8 cellular contexts compared by ENCODE assay signal in the genomic region with DNA sequence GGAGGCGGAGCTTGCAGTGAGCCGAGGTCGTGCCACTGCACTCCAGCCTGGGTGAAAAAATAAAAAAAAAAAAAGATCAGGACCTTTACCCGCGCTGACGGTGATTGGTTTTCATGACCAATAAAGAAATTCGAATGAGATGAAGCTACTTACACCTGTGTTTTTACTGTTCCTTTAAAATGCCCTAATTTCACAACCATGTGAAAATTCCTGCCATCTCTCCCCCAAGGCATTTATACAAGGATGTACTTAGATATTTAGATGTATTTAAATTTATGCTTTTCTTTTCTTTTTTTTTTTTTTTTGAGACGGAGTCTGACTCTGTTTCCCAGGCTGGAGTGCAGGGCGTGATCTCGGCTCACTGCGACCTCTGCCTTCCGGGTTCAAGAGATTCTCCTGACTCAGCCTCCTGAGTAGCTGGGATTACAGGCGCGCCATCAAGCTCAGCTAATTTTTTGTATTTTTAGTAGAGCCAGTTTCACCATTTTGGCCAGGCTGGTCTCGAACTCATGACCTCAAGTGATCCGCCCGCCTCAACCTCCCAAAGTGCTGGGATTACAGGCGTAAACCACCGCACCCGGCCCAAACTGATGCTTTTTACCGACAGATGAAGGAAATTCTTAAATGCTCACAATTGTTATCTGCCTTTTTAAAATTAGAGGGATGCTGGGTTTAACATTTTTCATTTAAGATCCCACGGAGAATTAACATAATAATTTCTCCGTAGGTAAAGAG. TPM values are rescaled to one million over a fixed set of nuclear protein-coding genes. Genes with fewer than 3 reads are reported as not detected.
A peak's percentile ranks its signal among the peaks of the same experiment; 100 is the strongest.
DNase-seq lines count a peak whose midpoint lies in the region; TF ChIP-seq lines count a peak whose summit lies in the region.

No MANE protein-coding gene starts in this region.

- TF ChIP-seq POLR2A in sigmoid colon (IDR thresholded peaks at IDR 0.05) = no peak

- H3K27ac Mint-ChIP-seq in Caco-2 (ENCODE audit: unreplicated experiment) = peak overlapping the region; percentile 100

- CTCF ChIA-PET in Caco-2 (lab: Charles Lee) = interaction anchor here (0.6 to 2.3 kb wide), 26 partner anchors 10 to 959 kb away, joined by 3 to 13 read pairs (median 4); partner anchors contain the start of genes MCM10, OPTN and PRPF18

- no peak for DNase-seq in Caco-2
- no peak for DNase-seq in dorsolateral prefrontal cortex
- DNase-seq in sigmoid colon = no peak
- no peak for DNase-seq in caudate nucleus (lab: John Stamatoyannopoulos, UW)
- DNase-seq in substantia nigra (lab: John Stamatoyannopoulos, UW) = no peak
- DNase-seq in D341Med (ENCODE audit: low spot score) = no peak
- DNase-seq in kidney tubule cell (ENCODE audit: low spot score) = no peak

- H3K4me2 ChIP-seq in OCI-LY1 (ENCODE audit: low read length) = no peak overlapping the region; the same call in 1 of the 2 replicates

- H3K4me3 ChIP-seq in Caco-2 (ENCODE audit: low read depth, low read length) (peak overlapping the region; percentile 63), OCI-LY1 (ENCODE audit: low read depth, low read length, poor library complexity, severe bottlenecking) (peak overlapping the region; percentile 58), dorsolateral prefrontal cortex (peak overlapping the region in 53 of 59 donors; percentile 26 to 81 (median 70)), sigmoid colon (peak overlapping the region in 3 of 4 donors; percentile 52 to 67 (median 61))

- H3K9me3 Mint-ChIP-seq in Caco-2 (ENCODE audit: unreplicated experiment) = no peaks in the 10 kb centered on the region

- no peaks in the 10 kb centered on the region for H3K9me2 ChIP-seq in OCI-LY1 (ENCODE audit: low read depth, low read length)

- H3F3A ChIP-seq in OCI-LY1 (ENCODE audit: insufficient read depth, low read length) = no peaks in the 10 kb centered on the region

- intact Hi-C loops in Caco-2 (cut with micrococcal nuclease; ENCODE audit: unreplicated experiment) = loop anchor here (1.0 kb wide), 4 partner anchors 32 to 142 kb away; partner anchors contain the start of gene MCM10
- intact Hi-C loops in dorsolateral prefrontal cortex (cut with DNase I) = loop anchor here (2.0 to 10.0 kb wide), 3 partner anchors 96 to 208 kb away; partner anchors contain the start of gene MCM10 (in 1 of the 2)
- intact Hi-C loops in sigmoid colon (cut with DNase I) = loop anchor here (1.0 kb wide), 1 partner anchor 142 kb away; the partner anchor contains the start of gene MCM10

- H3K36me3 Mint-ChIP-seq in Caco-2 (ENCODE audit: insufficient read depth, unreplicated experiment) = peaks cover 19% of the 10 kb centered on the region

- no peaks in the 10 kb centered on the region for H3K36me3 ChIP-seq in Caco-2 (ENCODE audit: control insufficient read depth, insufficient read depth, low read length)
- no peaks in the 10 kb centered on the region for H3K36me3 ChIP-seq in OCI-LY1 (ENCODE audit: insufficient read depth, low read length)
- no peaks in the 10 kb centered on the region for H3K36me3 ChIP-seq in sigmoid colon

- H3K9ac ChIP-seq in OCI-LY1 (ENCODE audit: low read length) = no peak overlapping the region

- H3K4me1 Mint-ChIP-seq in Caco-2 (ENCODE audit: low read depth, unreplicated experiment) = peaks cover 21% of the 10 kb centered on the region

- peaks cover 14% of the 10 kb centered on the region; the same call in 1 of the 2 replicates for H3K4me1 ChIP-seq in Caco-2
- H3K4me1 ChIP-seq in OCI-LY1 (ENCODE audit: insufficient read depth, low read length, severe bottlenecking) = peaks cover 15% of the 10 kb centered on the region
- H3K4me1 ChIP-seq in sigmoid colon = peaks cover 0 to 33% (median 19%) of the 10 kb centered on the region in 4 donors

- no peaks in the 10 kb centered on the region for H3K9me3 ChIP-seq in Caco-2
- no peaks in the 10 kb centered on the region for H3K9me3 ChIP-seq in OCI-LY1 (ENCODE audit: low read length)
- H3K9me3 ChIP-seq in sigmoid colon = no peaks in the 10 kb centered on the region

- TF ChIP-seq EP300 in sigmoid colon (IDR thresholded peaks at IDR 0.05) = no peak

- no peak overlapping the region for H2AFZ ChIP-seq in OCI-LY1 (ENCODE audit: low read length)

- H3K4me3 Mint-ChIP-seq in Caco-2 (ENCODE audit: unreplicated experiment) = peak overlapping the region; percentile 77

- no peaks in the 10 kb centered on the region for H4K20me1 ChIP-seq in OCI-LY1 (ENCODE audit: insufficient read depth, low read length)

- H3K27me3 ChIP-seq in Caco-2 (replicated peaks; ENCODE audit: control insufficient read depth, insufficient read depth, low read length) = no peaks in the 10 kb centered on the region
- peaks cover 5% of the 10 kb centered on the region; the same call in 1 of the 2 replicates for H3K27me3 ChIP-seq in OCI-LY1 (ENCODE audit: insufficient read depth, low read length)
- no peaks in the 10 kb centered on the region for H3K27me3 ChIP-seq in dorsolateral prefrontal cortex
- H3K27me3 ChIP-seq in sigmoid colon = no peaks in the 10 kb centered on the region

- POLR2A ChIA-PET in Caco-2 (lab: Charles Lee) = interaction anchor here (0.5 to 1.1 kb wide), 8 partner anchors 11 to 1121 kb away, joined by 3 to 9 read pairs (median 4); partner anchors contain the start of gene MCM10

- H3K27me3 Mint-ChIP-seq in Caco-2 (ENCODE audit: insufficient read depth, unreplicated experiment) = no peaks in the 10 kb centered on the region

- WGBS in sigmoid colon, 2 donors = 79 to 83% methylated on average over 23 of the region's 23 CpGs

- no TSS peak for BruUV-seq in Caco-2 (replicated peaks; lab: Mats Ljungman, UMichigan)

- no peak overlapping the region for H3K27ac ChIP-seq in OCI-LY1 (ENCODE audit: low read depth, low read length, poor library complexity, severe bottlenecking)
- peak overlapping the region in 43 of 59 donors; percentile 80 to 100 (median 93) for H3K27ac ChIP-seq in dorsolateral prefrontal cortex
- peak overlapping the region; percentile 100 for H3K27ac ChIP-seq in sigmoid colon
- H3K27ac ChIP-seq in caudate nucleus (ENCODE audit: low read depth, low read length) = no peak overlapping the region
- no peak overlapping the region for H3K27ac ChIP-seq in substantia nigra (ENCODE audit: low read depth, low read length, poor library complexity, severe bottlenecking)

- TF ChIP-seq CTCF in Caco-2 (IDR thresholded peaks at IDR 0.05; ENCODE audit: insufficient read depth in 1 of 2, low read depth in 1 of 2, low read length in 1 of 2, severe bottlenecking in 1 of 2, unreplicated experiment in 1 of 2) (no peak), OCI-LY1 (IDR thresholded peaks at IDR 0.05; ENCODE audit: low read length) (no peak), dorsolateral prefrontal cortex (IDR thresholded peaks at IDR 0.05 in 54 of 56, conservative IDR thresholded peaks at IDR 0.05 in 2 of 56; ENCODE audit: low read depth in 1 of 56, partially characterized antibody in 56 of 56) (no peak), sigmoid colon (IDR thresholded peaks at IDR 0.05) (no peak)

- no peaks in the 10 kb centered on the region for H3K79me2 ChIP-seq in OCI-LY1 (ENCODE audit: insufficient read depth, low read length)

RNA-seq across cellular contexts. Expression of gene PHYH, which starts 3.1 kb away (rescaled TPM):
- total RNA-seq in Caco-2 (2022) (49.6 and 52.3 TPM in 2 replicates), dorsolateral prefrontal cortex (10 to 100 TPM; 19.2 to 43.7 (median 30.0) TPM), sigmoid colon (10 to 100 TPM; 39.9 to 48.1 (median 41.6) TPM)
- polyA plus RNA-seq in sigmoid colon = 100 to 1,000 TPM in 1 of 3 donors, 10 to 100 TPM in 2; 23.3 to 193 (median 87.7) TPM

RNA-seq across cellular contexts. Expression of gene SEPHS1, which starts 45.1 kb away (rescaled TPM):
- total RNA-seq in Caco-2 (2022) (129 and 139 TPM in 2 replicates), dorsolateral prefrontal cortex (10 to 100 TPM; 17.7 to 44.5 (median 30.7) TPM), sigmoid colon (10 to 100 TPM; 31.4 to 41.0 (median 37.6) TPM)
- polyA plus RNA-seq in sigmoid colon = 10 to 100 TPM; 25.9 to 33.5 (median 32.4) TPM

Comparison
In these comparisons a context has a peak if more than half of its experiments do, and no peak if none do; other contexts are left out.
1. H3K27ac ChIP-seq: peak in dorsolateral prefrontal cortex (43 of 59) and sigmoid colon (4 of 4); none in OCI-LY1 (single experiment), caudate nucleus (single experiment) and substantia nigra (single experiment).
2. Peak in every context shown above with its lines, with median percentiles within 50 percentile points of each other: H3K4me3 ChIP-seq.